Comparison of ENCODE assay signal across 22 cellular contexts in the genomic region with DNA sequence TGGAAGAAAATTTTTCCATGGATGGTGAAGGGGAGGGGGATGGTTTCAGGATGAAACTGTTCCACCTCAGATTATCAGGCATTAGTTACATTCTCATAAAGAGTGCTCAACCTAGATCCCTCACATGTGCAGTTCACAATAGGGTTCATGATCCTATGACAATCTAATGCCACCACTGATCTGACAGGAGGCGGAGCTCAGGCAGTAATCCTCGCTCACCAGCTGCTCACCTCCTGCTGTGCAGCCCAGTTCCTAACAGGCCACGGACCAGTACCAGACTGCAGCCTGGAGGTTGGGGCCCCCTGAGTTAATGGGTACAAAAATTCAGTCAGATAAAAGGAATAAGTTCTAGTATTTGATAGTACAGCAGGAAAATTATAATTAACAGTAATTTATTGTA.
"Had no signal": no experiment of that assay in that cellular context is flagged by ENCODE, and none has a peak within 500 bp of the region (broad histone marks: within the 10 kb centered on the region; RNA-seq: fewer than 3 reads in every experiment).

No MANE protein-coding gene starts in this region.

- H3K4me1 Mint-ChIP-seq: activated CD4-positive, alpha-beta T cell treated with anti-CD3 and anti-CD28 coated beads, Interleukin-2, amount 10 ng/mL, durations not matched to agents 7 days and 5 days; activated CD8-positive, alpha-beta memory T cell treated with anti-CD3 and anti-CD28 coated beads, Interleukin-2, amount 10 ng/mL, durations not matched to agents 7 days and 5 days; activated naive CD4-positive, alpha-beta T cell treated with anti-CD3 and anti-CD28 coated beads, Interleukin-2, amount 10 ng/mL, durations not matched to agents 7 days and 5 days; activated naive CD8-positive, alpha-beta T cell treated with anti-CD3 and anti-CD28 coated beads, Interleukin-2, amount 50 U/mL, for 24 hours; central memory CD8-positive, alpha-beta T cell; naive B cell; neural crest cell; stimulated activated naive B cell treated with anti-CD40 and anti-IgM and Interleukin-4, amounts not matched to agents 10 μg/mL and 1 μg/mL and 100 μg/mL, for 72 hours had no signal

- H3K4me1 ChIP-seq: sigmoid colon, transverse colon had no signal

- H3K9me3 ChIP-seq: sigmoid colon, transverse colon had no signal

- H3K9me3 Mint-ChIP-seq: activated CD4-positive, alpha-beta T cell treated with anti-CD3 and anti-CD28 coated beads, Interleukin-2, amount 10 ng/mL, durations not matched to agents 7 days and 5 days had no signal

- H3K4me3 Mint-ChIP-seq: activated CD4-positive, alpha-beta T cell treated with anti-CD3 and anti-CD28 coated beads, Interleukin-2, amount 10 ng/mL, durations not matched to agents 7 days and 5 days; activated CD8-positive, alpha-beta memory T cell treated with anti-CD3 and anti-CD28 coated beads, Interleukin-2, amount 10 ng/mL, durations not matched to agents 7 days and 5 days; activated CD8-positive, alpha-beta T cell treated with anti-CD3 and anti-CD28 coated beads for 36 hours; activated naive CD4-positive, alpha-beta T cell treated with anti-CD3 and anti-CD28 coated beads, Interleukin-2, amount 10 ng/mL, durations not matched to agents 7 days and 5 days; activated naive CD8-positive, alpha-beta T cell treated with anti-CD3 and anti-CD28 coated beads, Interleukin-2, amount 50 U/mL, for 24 hours; central memory CD8-positive, alpha-beta T cell; naive B cell; neural crest cell; stimulated activated naive B cell treated with anti-CD40 and anti-IgM and Interleukin-4, amounts not matched to agents 10 μg/mL and 1 μg/mL and 100 μg/mL, for 72 hours had no signal

- H3K27ac ChIP-seq: foreskin keratinocyte, sigmoid colon, transverse colon had no signal

- H3K27me3 Mint-ChIP-seq: activated CD4-positive, alpha-beta T cell treated with anti-CD3 and anti-CD28 coated beads, Interleukin-2, amount 10 ng/mL, durations not matched to agents 7 days and 5 days; activated CD8-positive, alpha-beta memory T cell treated with anti-CD3 and anti-CD28 coated beads, Interleukin-2, amount 10 ng/mL, durations not matched to agents 7 days and 5 days; activated CD8-positive, alpha-beta T cell treated with anti-CD3 and anti-CD28 coated beads for 36 hours; activated naive CD4-positive, alpha-beta T cell treated with anti-CD3 and anti-CD28 coated beads, Interleukin-2, amount 10 ng/mL, durations not matched to agents 7 days and 5 days; activated naive CD8-positive, alpha-beta T cell treated with anti-CD3 and anti-CD28 coated beads, Interleukin-2, amount 50 U/mL, for 24 hours; central memory CD8-positive, alpha-beta T cell; stimulated activated naive B cell treated with anti-CD40 and anti-IgM and Interleukin-4, amounts not matched to agents 10 μg/mL and 1 μg/mL and 100 μg/mL, for 72 hours had no signal

- DNase-seq: activated CD4-positive, alpha-beta T cell treated with anti-CD3 and anti-CD28 coated beads, Interleukin-2, amount 10 ng/mL, durations not matched to agents 7 days and 5 days; activated CD4-positive, CD25-positive, alpha-beta regulatory T cell treated with anti-CD3 and anti-CD28 coated beads, Interleukin-2, amount 50 U/mL, for 72 hours; activated CD8-positive, alpha-beta memory T cell treated with anti-CD3 and anti-CD28 coated beads, Interleukin-2, amount 10 ng/mL, durations not matched to agents 7 days and 5 days; activated CD8-positive, alpha-beta T cell treated with anti-CD3 and anti-CD28 coated beads for 36 hours; activated effector memory CD4-positive, alpha-beta T cell treated with anti-CD3 and anti-CD28 coated beads, Interleukin-2, amount 50 U/mL, for 16 hours; activated naive CD4-positive, alpha-beta T cell treated with anti-CD3 and anti-CD28 coated beads, Interleukin-2, amount 10 ng/mL, durations not matched to agents 7 days and 5 days; activated naive CD8-positive, alpha-beta T cell treated with anti-CD3 and anti-CD28 coated beads, Interleukin-2, amount 50 U/mL, for 24 hours; activated T-cell treated with anti-CD3 and anti-CD28 coated beads for 4 hours; aorta; effector memory CD4-positive, alpha-beta T cell; foreskin keratinocyte; naive B cell; sigmoid colon; stimulated activated CD4-positive, alpha-beta T cell treated with anti-CD3 and anti-CD28 coated beads, Interleukin-2, amount 100 ng/mL, for 48 hours; stimulated activated CD8-positive, alpha-beta memory T cell treated with anti-CD3 and anti-CD28 coated beads, Interleukin-4, amount 100 ng/mL, for 48 hours; stimulated activated naive B cell treated with anti-CD40 and anti-IgM and Interleukin-4, amounts not matched to agents 10 μg/mL and 1 μg/mL and 100 μg/mL, for 72 hours; transverse colon had no signal

- H3K27me3 ChIP-seq: foreskin keratinocyte, sigmoid colon, transverse colon had no signal

- H3K27ac Mint-ChIP-seq: activated CD4-positive, alpha-beta T cell treated with anti-CD3 and anti-CD28 coated beads, Interleukin-2, amount 10 ng/mL, durations not matched to agents 7 days and 5 days; activated CD8-positive, alpha-beta memory T cell treated with anti-CD3 and anti-CD28 coated beads, Interleukin-2, amount 10 ng/mL, durations not matched to agents 7 days and 5 days; activated CD8-positive, alpha-beta T cell treated with anti-CD3 and anti-CD28 coated beads for 36 hours; activated naive CD4-positive, alpha-beta T cell treated with anti-CD3 and anti-CD28 coated beads, Interleukin-2, amount 10 ng/mL, durations not matched to agents 7 days and 5 days; activated naive CD8-positive, alpha-beta T cell treated with anti-CD3 and anti-CD28 coated beads, Interleukin-2, amount 50 U/mL, for 24 hours; naive B cell; stimulated activated naive B cell treated with anti-CD40 and anti-IgM and Interleukin-4, amounts not matched to agents 10 μg/mL and 1 μg/mL and 100 μg/mL, for 72 hours had no signal

- H3K36me3 ChIP-seq: sigmoid colon, transverse colon had no signal

- FAIRE-seq: colon, keratinocyte had no signal

- ATAC-seq: activated CD8-positive, alpha-beta memory T cell treated with anti-CD3 and anti-CD28 coated beads, Interleukin-2, amount 10 ng/mL, durations not matched to agents 7 days and 5 days; activated CD8-positive, alpha-beta T cell treated with anti-CD3 and anti-CD28 coated beads for 36 hours; activated naive CD8-positive, alpha-beta T cell treated with anti-CD3 and anti-CD28 coated beads, Interleukin-2, amount 50 U/mL, for 24 hours; foreskin keratinocyte; stimulated activated naive B cell treated with anti-CD40 and anti-IgM and Interleukin-4, amounts not matched to agents 10 μg/mL and 1 μg/mL and 100 μg/mL, for 72 hours had no signal

- H3K36me3 Mint-ChIP-seq: activated CD8-positive, alpha-beta memory T cell treated with anti-CD3 and anti-CD28 coated beads, Interleukin-2, amount 10 ng/mL, durations not matched to agents 7 days and 5 days; activated naive CD4-positive, alpha-beta T cell treated with anti-CD3 and anti-CD28 coated beads, Interleukin-2, amount 10 ng/mL, durations not matched to agents 7 days and 5 days; naive B cell; stimulated activated naive B cell treated with anti-CD40 and anti-IgM and Interleukin-4, amounts not matched to agents 10 μg/mL and 1 μg/mL and 100 μg/mL, for 72 hours had no signal

- H3K4me3 ChIP-seq: lung, sigmoid colon, transverse colon had no signal
